In genomic region chr11:74418509-74418895, GRCh38 we compare ENCODE assay signal across 9 cellular contexts.
DNase-seq lines count a peak whose midpoint lies in the region; ATAC-seq and TF ChIP-seq lines count a peak whose summit lies in the region.
"Had no signal": no experiment of that assay in that cellular context is flagged by ENCODE, and none has a peak within 500 bp of the region (broad histone marks: within the 10 kb centered on the region; RNA-seq: fewer than 3 reads in every experiment).

No MANE protein-coding gene starts in this region.

- H3K4me3 Mint-ChIP-seq in stimulated activated naive CD8-positive, alpha-beta T cell treated with anti-CD3 and anti-CD28 coated beads, Interleukin-15, amount 100 ng/mL, for 72 hours: peak overlapping the region; percentile 27 to 38
- H3K4me3 Mint-ChIP-seq: B cell had no signal

- H3K4me3 ChIP-seq in fibroblast of pulmonary artery (replicated peaks; ENCODE audit: low read depth, low read length): no peak overlapping the region

- no peak for TF ChIP-seq CTCF in RWPE1 (conservative IDR thresholded peaks at IDR 0.05; ENCODE audit: low read depth)
- TF ChIP-seq CTCF in fibroblast of pulmonary artery (IDR thresholded peaks at IDR 0.05; ENCODE audit: low read length, missing control alignments): no peak

- DNase-seq in NCI-H446 treated with DMSO at 0.1 percent for 48 hours (lab: John Stamatoyannopoulos, UW) (peak; percentile 35), NCI-H446 (lab: John Stamatoyannopoulos, UW) (no peak), RWPE1 (ENCODE audit: low spot score) (peak; percentile 84), fibroblast of pulmonary artery (ENCODE audit: low read depth) (peak; percentile 81), HK-2 (ENCODE audit: unreplicated experiment) (no peak)
- DNase-seq in stimulated activated naive CD8-positive, alpha-beta T cell treated with anti-CD3 and anti-CD28 coated beads, Interleukin-15, amount 100 ng/mL, for 72 hours: no peak
- DNase-seq in activated CD4-positive, alpha-beta T cell treated with anti-CD3 and anti-CD28 coated beads, Interleukin-2, amount 50 U/mL, for 48 hours: no peak

- H3K27ac Mint-ChIP-seq in stimulated activated naive CD8-positive, alpha-beta T cell treated with anti-CD3 and anti-CD28 coated beads, Interleukin-15, amount 100 ng/mL, for 72 hours: peak overlapping the region in 1 of 2 donors; percentile 93
- H3K27ac Mint-ChIP-seq: B cell had no signal

- no peaks in the 10 kb centered on the region for H3K27me3 Mint-ChIP-seq in stimulated activated naive CD8-positive, alpha-beta T cell treated with anti-CD3 and anti-CD28 coated beads, Interleukin-15, amount 100 ng/mL, for 72 hours

- no peak overlapping the region for H3K27ac ChIP-seq in RWPE1

- CTCF ChIA-PET in RWPE1 (lab: Yijun Ruan, JAX): interaction anchor here (0.6 kb wide), 1 partner anchor 22 kb away, joined by 4 read pairs; no protein-coding TSS in a partner anchor

- POLR2A ChIA-PET in RWPE1 (lab: Yijun Ruan, JAX; ENCODE audit: low non-redundant PET): no interaction called here

- peak; percentile 59 for ATAC-seq in stimulated activated naive CD8-positive, alpha-beta T cell treated with anti-CD3 and anti-CD28 coated beads, Interleukin-15, amount 100 ng/mL, for 72 hours
- no peak for ATAC-seq in HG02678 (IDR thresholded peaks at IDR 0.05; ENCODE audit: unreplicated experiment)

- peaks cover 31% of the 10 kb centered on the region for H3K4me1 Mint-ChIP-seq in stimulated activated naive CD8-positive, alpha-beta T cell treated with anti-CD3 and anti-CD28 coated beads, Interleukin-15, amount 100 ng/mL, for 72 hours
- H3K4me1 Mint-ChIP-seq: B cell had no signal

- H3K9me3 Mint-ChIP-seq in stimulated activated naive CD8-positive, alpha-beta T cell treated with anti-CD3 and anti-CD28 coated beads, Interleukin-15, amount 100 ng/mL, for 72 hours: peaks cover 0 to 5% of the 10 kb centered on the region in 2 donors

Comparison
In these comparisons a context has a peak if more than half of its experiments do, and no peak if none do; other contexts are left out.
1. DNase-seq: peak in NCI-H446 treated with DMSO at 0.1 percent for 48 hours (single experiment), RWPE1 (single experiment) and fibroblast of pulmonary artery (single experiment); none in NCI-H446 (0 of 2), stimulated activated naive CD8-positive, alpha-beta T cell treated with anti-CD3 and anti-CD28 coated beads, Interleukin-15, amount 100 ng/mL, for 72 hours (0 of 2), activated CD4-positive, alpha-beta T cell treated with anti-CD3 and anti-CD28 coated beads, Interleukin-2, amount 50 U/mL, for 48 hours (0 of 2) and HK-2 (single experiment).